Comparison of ENCODE assay signal across 11 cellular contexts in the genomic region with DNA sequence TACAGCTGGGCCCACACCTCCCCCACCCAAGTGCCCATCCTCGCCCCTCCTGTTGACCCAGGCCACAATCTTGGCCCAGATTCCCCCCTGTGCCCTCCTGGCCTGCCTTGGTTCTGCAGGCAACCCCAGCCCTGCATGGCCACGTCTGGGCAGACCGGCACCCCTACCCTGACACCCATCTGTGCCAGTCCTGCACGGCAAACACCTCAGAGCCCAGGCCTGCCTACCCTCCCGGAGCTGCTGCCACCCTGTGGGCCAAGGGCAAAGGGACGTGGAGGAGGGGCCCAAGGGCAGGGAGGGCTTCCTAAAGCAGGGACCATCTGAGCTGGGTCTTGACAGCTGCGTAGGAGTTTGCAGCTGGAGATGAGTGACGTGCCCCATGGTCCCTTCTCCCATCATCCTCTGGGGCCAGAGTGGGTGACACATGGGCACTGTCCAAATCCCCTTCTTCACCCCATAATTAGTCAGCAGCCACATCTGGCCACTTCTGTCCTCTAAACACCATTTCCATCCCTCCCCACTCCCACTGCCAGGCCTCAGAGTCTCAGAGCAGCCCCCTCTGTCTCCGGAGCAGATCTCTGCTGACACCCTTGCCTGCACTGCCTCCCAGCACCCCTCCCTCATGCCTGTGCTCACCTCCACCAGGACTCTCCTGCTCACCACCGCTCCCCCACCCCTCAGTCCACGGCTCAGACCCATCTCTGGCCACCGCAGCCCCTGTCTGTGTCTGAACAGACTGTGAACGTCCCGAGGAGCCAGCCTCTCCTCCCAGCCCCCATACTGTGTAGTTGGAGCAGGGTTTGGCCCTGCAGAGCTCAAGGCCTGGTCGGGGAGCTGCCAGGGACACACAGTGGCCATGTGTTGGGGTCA. TPM values are rescaled to one million over a fixed set of nuclear protein-coding genes. Genes with fewer than 3 reads are reported as not detected.
DNase-seq lines count a peak whose midpoint lies in the region; ATAC-seq and TF ChIP-seq lines count a peak whose summit lies in the region.
"Had no signal": no experiment of that assay in that cellular context is flagged by ENCODE, and none has a peak within 500 bp of the region (broad histone marks: within the 10 kb centered on the region; RNA-seq: fewer than 3 reads in every experiment).

No MANE protein-coding gene starts in this region.

- H2AFZ ChIP-seq in PC-3 (ENCODE audit: low read length), result no peak overlapping the region

- DNase-seq in Caki2 (ENCODE audit: low read depth) (peak; percentile 51), PC-3 (no peak), epithelial cell of prostate (ENCODE audit: low read depth, low spot score) (no peak), gastrocnemius medialis (peak in 1 of 2 donors; percentile 47), NCI-H146 (lab: John Stamatoyannopoulos, UW) (no peak)
- no peak for DNase-seq in activated CD8-positive, alpha-beta memory T cell treated with anti-CD3 and anti-CD28 coated beads for 24 hours
- no peak for DNase-seq in NK-92 treated with Interleukin-12 subunit alpha and Interleukin-12 subunit beta, amount 100 ng/mL, for 24 hours (lab: John Stamatoyannopoulos, UW)
- DNase-seq: activated CD4-positive, alpha-beta T cell treated with anti-CD3 and anti-CD28 coated beads, Interleukin-2, amount 50 U/mL, for 48 hours; central memory CD4-positive, alpha-beta T cell; posterior cingulate gyrus had no signal

- BruUV-seq in PC-3 (replicated peaks; lab: Mats Ljungman, UMichigan), result no TSS peak

- no peak for TF ChIP-seq POLR2A in gastrocnemius medialis (IDR thresholded peaks at IDR 0.05)

- no peak overlapping the region for H3K9ac ChIP-seq in PC-3 (ENCODE audit: low read length)

- H3K9me3 ChIP-seq in PC-3 (ENCODE audit: low read length), result no peaks in the 10 kb centered on the region
- H3K9me3 ChIP-seq in gastrocnemius medialis, result no peaks in the 10 kb centered on the region

- intact Hi-C loops in PC-3 (cut with micrococcal nuclease) (no loop called here), gastrocnemius medialis (cut with DNase I; ENCODE audit: low total_unique reads) (no loop called here)

- H3K4me1 ChIP-seq in PC-3 (ENCODE audit: insufficient read depth, low read length), result no peaks in the 10 kb centered on the region
- H3K4me1 ChIP-seq in gastrocnemius medialis, result peaks cover 49 to 60% of the 10 kb centered on the region in 2 donors

- H3K36me3 ChIP-seq in PC-3 (ENCODE audit: low read depth, low read length) (peaks cover 12% of the 10 kb centered on the region), gastrocnemius medialis (peaks cover 0 to 13% of the 10 kb centered on the region in 2 donors)

- in situ Hi-C loops in Caki2 (cut with HindIII; ENCODE audit: low pct_unique_long_range_greater_than_20kb, low sequenced_read_pairs) (no loop called here), gastrocnemius medialis (cut with MboI; ENCODE audit: low sequenced_read_pairs in 4 of 4) (loop anchor here (5.0 to 10.0 kb wide), 3 partner anchors 97 to 107 kb away; no protein-coding TSS in a partner anchor)

- H3K79me2 ChIP-seq in PC-3 (ENCODE audit: low read length), result no peaks in the 10 kb centered on the region

- H3K4me2 ChIP-seq in PC-3 (ENCODE audit: low read length), result no peak overlapping the region

- peak; percentile 4 for ATAC-seq in PC-3
- no peak for ATAC-seq in gastrocnemius medialis
- no peak for ATAC-seq in GM18502 (IDR thresholded peaks at IDR 0.05; ENCODE audit: poor library complexity, unreplicated experiment)

- H4K20me1 ChIP-seq in PC-3 (ENCODE audit: low read length), result peaks cover 8% of the 10 kb centered on the region; the same call in 1 of the 2 replicates

- H3K9me2 ChIP-seq in PC-3 (replicated peaks; ENCODE audit: low read length), result no peaks in the 10 kb centered on the region

- TF ChIP-seq CTCF in PC-3 (conservative IDR thresholded peaks at IDR 0.05; ENCODE audit: low read depth, low read length) (no peak; the same call in 1 of the 2 replicates), gastrocnemius medialis (IDR thresholded peaks at IDR 0.05 in 4 of 5, conservative IDR thresholded peaks at IDR 0.05 in 1 of 5) (peak in 1 of 5 experiments; percentile 14)

- no peaks in the 10 kb centered on the region for H3K27me3 ChIP-seq in PC-3 (ENCODE audit: low read length)
- no peaks in the 10 kb centered on the region for H3K27me3 ChIP-seq in gastrocnemius medialis

- H3K4me3 ChIP-seq in PC-3 (ENCODE audit: low read length) (no peak overlapping the region), gastrocnemius medialis (no peak overlapping the region)

- H3K27ac ChIP-seq in PC-3 (ENCODE audit: low read length) (no peak overlapping the region), epithelial cell of prostate (peak overlapping the region; percentile 50), gastrocnemius medialis (peak overlapping the region; percentile 84 to 98 (median 92))

- POLR2A ChIA-PET in PC-3 (lab: Charles Lee; ENCODE audit: unreplicated experiment), result no interaction called here

- CTCF ChIA-PET in PC-3 (lab: Charles Lee), result interaction anchor here (0.9 kb wide), 1 partner anchor 108 kb away, joined by 4 read pairs; no protein-coding TSS in a partner anchor

- H3F3A ChIP-seq in PC-3 (ENCODE audit: low read length, unreplicated experiment), result peaks cover 3% of the 10 kb centered on the region

RNA-seq across cellular contexts. Expression of a gene that starts 35.6 kb away (rescaled TPM):
- 7.0 and 9.6 TPM in 2 replicates for total RNA-seq in Caki2 (2014; rRNA removed; shearing (Covaris generic); ENCODE audit: low replicate concordance)
- 6.0 and 7.7 TPM in 2 replicates for total RNA-seq in PC-3 (2014; rRNA removed)
- 10 to 100 TPM; 29.6 to 74.8 (median 57.9) TPM for total RNA-seq in gastrocnemius medialis
